ENCODE assay signal across 16 cellular contexts in the genomic region with DNA sequence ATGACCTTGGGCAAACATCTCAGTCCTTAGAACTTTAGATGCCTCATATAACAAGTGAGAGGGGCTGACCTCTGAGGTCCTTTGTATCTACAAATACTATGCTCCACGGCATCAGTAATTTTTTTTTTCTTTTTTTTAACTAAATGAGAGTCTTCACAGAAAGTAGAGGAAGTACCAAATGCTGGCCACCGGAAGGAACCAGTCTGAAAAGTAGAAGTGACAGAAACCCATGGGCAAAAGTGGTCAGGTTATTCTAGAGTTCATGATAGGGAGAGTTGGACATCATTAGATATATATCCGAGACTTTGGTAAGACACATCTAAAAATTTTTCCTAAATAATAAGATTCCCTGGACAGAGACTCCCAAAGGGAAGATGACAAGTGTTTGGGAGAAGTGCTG. TPM values are rescaled to one million over a fixed set of nuclear protein-coding genes. Genes with fewer than 3 reads are reported as not detected.
A peak's percentile ranks its signal among the peaks of the same experiment; 100 is the strongest.
DNase-seq lines count a peak whose midpoint lies in the region; ATAC-seq lines count a peak whose summit lies in the region.
"Had no signal": no experiment of that assay in that cellular context is flagged by ENCODE, and none has a peak within 500 bp of the region (broad histone marks: within the 10 kb centered on the region; RNA-seq: fewer than 3 reads in every experiment).

No MANE protein-coding gene starts in this region.

- H3K9me3 Mint-ChIP-seq in T-helper 1 cell treated with Interleukin-12 subunit alpha and Interleukin-12 subunit beta and Interleukin-4 antibody, amounts not matched to agents 30 μg/mL and 1 μg/mL, for 36 hours = no peaks in the 10 kb centered on the region
- H3K9me3 Mint-ChIP-seq in activated naive CD8-positive, alpha-beta T cell treated with anti-CD3 and anti-CD28 coated beads, Interleukin-2, amount 10 ng/mL, durations not matched to agents 7 days and 5 days = peaks cover 1% of the 10 kb centered on the region
- H3K9me3 Mint-ChIP-seq: naive thymus-derived CD8-positive, alpha-beta T cell; T-cell had no signal

- intact Hi-C loops in cardiac septum (cut with DNase I) = no loop called here

- DNase-seq in T-helper 1 cell = no peak
- DNase-seq in NOMO-1 treated with dmso at 0.1 percent for 144 hours (lab: John Stamatoyannopoulos, UW; ENCODE audit: unreplicated experiment) = peak; percentile 39
- no peak for DNase-seq in activated naive CD8-positive, alpha-beta T cell treated with anti-CD3 and anti-CD28 coated beads, Interleukin-2, amount 10 ng/mL, durations not matched to agents 7 days and 5 days
- peak; percentile 52 for DNase-seq in pons (ENCODE audit: low spot score)
- DNase-seq in COR-L47 (lab: John Stamatoyannopoulos, UW) = no peak
- no peak for DNase-seq in cardiac septum (ENCODE audit: low spot score)
- no peak for DNase-seq in DMS 273 (lab: John Stamatoyannopoulos, UW; ENCODE audit: unreplicated experiment)
- DNase-seq: amygdala; caudate nucleus; DMS 273 treated with DMSO at 0.1 percent for 48 hours; HCEC 1CT; NCI-H1436 treated with DMSO at 0.1 percent for 48 hours; stimulated activated CD4-positive, alpha-beta T cell treated with anti-CD3 and anti-CD28 coated beads, Interleukin-4, amount 100 ng/mL, for 4 hours; T-cell had no signal

- H3K36me3 Mint-ChIP-seq in T-helper 1 cell treated with Interleukin-12 subunit alpha and Interleukin-12 subunit beta and Interleukin-4 antibody, amounts not matched to agents 30 μg/mL and 1 μg/mL, for 36 hours (ENCODE audit: low read depth) = peaks cover 23% of the 10 kb centered on the region
- peaks cover 25% of the 10 kb centered on the region for H3K36me3 Mint-ChIP-seq in activated naive CD8-positive, alpha-beta T cell treated with anti-CD3 and anti-CD28 coated beads, Interleukin-2, amount 10 ng/mL, durations not matched to agents 7 days and 5 days
- H3K36me3 Mint-ChIP-seq: T-cell had no signal

- H3K27me3 Mint-ChIP-seq in T-helper 1 cell treated with Interleukin-12 subunit alpha and Interleukin-12 subunit beta and Interleukin-4 antibody, amounts not matched to agents 30 μg/mL and 1 μg/mL, for 36 hours (ENCODE audit: low read depth) = peaks cover 35% of the 10 kb centered on the region
- H3K27me3 Mint-ChIP-seq in activated naive CD8-positive, alpha-beta T cell treated with anti-CD3 and anti-CD28 coated beads, Interleukin-2, amount 10 ng/mL, durations not matched to agents 7 days and 5 days = no peaks in the 10 kb centered on the region
- H3K27me3 Mint-ChIP-seq: naive thymus-derived CD8-positive, alpha-beta T cell; T-cell had no signal

- peaks cover 52% of the 10 kb centered on the region for H3K4me1 Mint-ChIP-seq in T-helper 1 cell treated with Interleukin-12 subunit alpha and Interleukin-12 subunit beta and Interleukin-4 antibody, amounts not matched to agents 30 μg/mL and 1 μg/mL, for 36 hours (ENCODE audit: low read depth)
- peaks cover 57% of the 10 kb centered on the region for H3K4me1 Mint-ChIP-seq in activated naive CD8-positive, alpha-beta T cell treated with anti-CD3 and anti-CD28 coated beads, Interleukin-2, amount 10 ng/mL, durations not matched to agents 7 days and 5 days

- no peak overlapping the region for H3K4me3 Mint-ChIP-seq in T-helper 1 cell treated with Interleukin-12 subunit alpha and Interleukin-12 subunit beta and Interleukin-4 antibody, amounts not matched to agents 30 μg/mL and 1 μg/mL, for 36 hours
- peak overlapping the region; percentile 12 for H3K4me3 Mint-ChIP-seq in activated naive CD8-positive, alpha-beta T cell treated with anti-CD3 and anti-CD28 coated beads, Interleukin-2, amount 10 ng/mL, durations not matched to agents 7 days and 5 days

- ATAC-seq in activated naive CD8-positive, alpha-beta T cell treated with anti-CD3 and anti-CD28 coated beads, Interleukin-2, amount 10 ng/mL, durations not matched to agents 7 days and 5 days (ENCODE audit: low read depth) = no peak

- POLR2A ChIA-PET in activated naive CD8-positive, alpha-beta T cell treated with anti-CD3 and anti-CD28 coated beads, Interleukin-2, amount 10 ng/mL, durations not matched to agents 7 days and 5 days (lab: Charles Lee) = interaction anchor here (0.6 to 3.4 kb wide), 5 partner anchors 12 to 121 kb away, joined by 3 to 24 read pairs (median 3); no protein-coding TSS in a partner anchor

- peak overlapping the region; percentile 53 for H3K27ac Mint-ChIP-seq in T-helper 1 cell treated with Interleukin-12 subunit alpha and Interleukin-12 subunit beta and Interleukin-4 antibody, amounts not matched to agents 30 μg/mL and 1 μg/mL, for 36 hours
- peak overlapping the region; percentile 85 for H3K27ac Mint-ChIP-seq in activated naive CD8-positive, alpha-beta T cell treated with anti-CD3 and anti-CD28 coated beads, Interleukin-2, amount 10 ng/mL, durations not matched to agents 7 days and 5 days

RNA-seq across cellular contexts. Expression of a gene that starts 53.7 kb away (rescaled TPM):
- total RNA-seq in activated naive CD8-positive, alpha-beta T cell treated with anti-CD3 and anti-CD28 coated beads, Interleukin-2, amount 10 ng/mL, durations not matched to agents 7 days and 5 days = 10 to 100 TPM; 13.1 to 15.5 TPM
- total RNA-seq in cardiac septum = 13.1 TPM

Comparison
In these comparisons a context has a peak if more than half of its experiments do, and no peak if none do; other contexts are left out.
1. DNase-seq: peak in NOMO-1 treated with dmso at 0.1 percent for 144 hours (single experiment) and pons (single experiment); none in T-helper 1 cell (0 of 5), activated naive CD8-positive, alpha-beta T cell treated with anti-CD3 and anti-CD28 coated beads, Interleukin-2, amount 10 ng/mL, durations not matched to agents 7 days and 5 days (single experiment), COR-L47 (single experiment), cardiac septum (single experiment) and DMS 273 (single experiment).